ENCODE assay signal across 38 cellular contexts in the genomic region with DNA sequence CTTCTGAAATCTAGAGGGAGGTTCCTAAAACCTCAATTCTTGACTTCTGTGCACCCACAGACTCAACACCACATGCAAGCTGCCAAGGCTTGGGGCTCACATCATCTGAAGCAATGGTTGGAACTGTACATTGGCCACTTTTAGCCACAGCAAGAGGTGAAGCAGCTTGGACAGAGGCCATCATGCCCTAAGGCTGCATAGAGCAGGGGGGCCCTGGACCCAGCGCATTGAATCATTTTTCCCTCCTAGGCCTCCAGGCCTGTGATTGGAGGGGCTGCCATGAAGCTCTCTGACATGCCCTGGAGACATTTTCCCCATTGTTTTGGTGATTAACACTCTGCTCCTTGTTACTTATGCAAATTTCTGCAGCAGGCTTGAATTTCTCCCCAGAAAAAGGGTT.
"Had no signal": no experiment of that assay in that cellular context is flagged by ENCODE, and none has a peak within 500 bp of the region (broad histone marks: within the 10 kb centered on the region; RNA-seq: fewer than 3 reads in every experiment).

No MANE protein-coding gene starts in this region.

- H3K36me3 Mint-ChIP-seq: activated naive CD4-positive, alpha-beta T cell treated with anti-CD3 and anti-CD28 coated beads, Interleukin-2, amount 10 ng/mL, durations not matched to agents 7 days and 5 days; activated naive CD4-positive, alpha-beta T cell treated with anti-CD3 and anti-CD28 coated beads, Interleukin-2, amount 50 U/mL, for 24 hours; activated naive CD8-positive, alpha-beta T cell; activated naive CD8-positive, alpha-beta T cell treated with anti-CD3 and anti-CD28 coated beads for 36 hours; activated naive CD8-positive, alpha-beta T cell treated with anti-CD3 and anti-CD28 coated beads, Interleukin-2, amount 10 ng/mL, durations not matched to agents 7 days and 5 days; brain had no signal

- H3K27me3 ChIP-seq: adrenal gland, ascending aorta, body of pancreas, brain microvascular endothelial cell, breast epithelium, cardiac muscle cell had no signal

- ATAC-seq: activated naive CD4-positive, alpha-beta T cell treated with anti-CD3 and anti-CD28 coated beads, Interleukin-2, amount 50 U/mL, for 72 hours; activated naive CD8-positive, alpha-beta T cell treated with anti-CD3 and anti-CD28 coated beads, Interleukin-2, amount 50 U/mL, for 24 hours; activated T-cell treated with anti-CD3 and anti-CD28 coated beads, Interleukin-2, amount 50 U/mL, for 4 hours; activated T-cell treated with anti-CD3 and anti-CD28 coated beads, Interleukin-2, amount 50 U/mL, for 72 hours; activated T-helper 17 cell treated with anti-CD3 and anti-CD28 coated beads, Interleukin-2, amount 50 U/mL, for 72 hours; body of pancreas had no signal

- DNase-seq: activated effector memory CD4-positive, alpha-beta T cell treated with anti-CD3 and anti-CD28 coated beads, Interleukin-2, amount 50 U/mL, for 16 hours; activated effector memory CD4-positive, alpha-beta T cell treated with Interleukin-2 at 50 U/mL for 16 hours; activated gamma-delta T cell; activated gamma-delta T cell treated with Interleukin-2 at 50 U/mL for 16 hours; activated naive CD4-positive, alpha-beta T cell; activated naive CD4-positive, alpha-beta T cell treated with anti-CD3 and anti-CD28 coated beads for 36 hours; activated naive CD4-positive, alpha-beta T cell treated with anti-CD3 and anti-CD28 coated beads, Interleukin-2, amount 10 ng/mL, durations not matched to agents 7 days and 5 days; activated naive CD4-positive, alpha-beta T cell treated with anti-CD3 and anti-CD28 coated beads, Interleukin-2, amount 50 U/mL, for 16 hours; activated naive CD4-positive, alpha-beta T cell treated with Interleukin-2 at 50 U/mL for 16 hours; activated naive CD8-positive, alpha-beta T cell treated with anti-CD3 and anti-CD28 coated beads for 36 hours; activated naive CD8-positive, alpha-beta T cell treated with anti-CD3 and anti-CD28 coated beads, Interleukin-2, amount 10 ng/mL, durations not matched to agents 7 days and 5 days; activated naive CD8-positive, alpha-beta T cell treated with anti-CD3 and anti-CD28 coated beads, Interleukin-2, amount 50 U/mL, for 24 hours; activated T-cell treated with anti-CD3 and anti-CD28 coated beads, Interleukin-2, amount 50 U/mL, for 1 hour; activated T-cell treated with anti-CD3 and anti-CD28 coated beads, Interleukin-2, amount 50 U/mL, for 24 hours; activated T-cell treated with anti-CD3 and anti-CD28 coated beads, Interleukin-2, amount 50 U/mL, for 4 hours; activated T-cell treated with anti-CD3 and anti-CD28 coated beads, Interleukin-2, amount 50 U/mL, for 48 hours; activated T-cell treated with anti-CD3 and anti-CD28 coated beads, Interleukin-2, amount 50 U/mL, for 72 hours; adrenal gland; amniotic stem cell; amygdala; anterior cingulate cortex; aorta; body of pancreas; brain microvascular endothelial cell; caudate nucleus; central memory CD4-positive, alpha-beta T cell; cerebellar nuclear complex had no signal

- H3K36me3 ChIP-seq: adrenal gland, ascending aorta, brain microvascular endothelial cell, breast epithelium, cardiac muscle cell had no signal

- H3K4me1 ChIP-seq: adrenal gland, ascending aorta, body of pancreas, breast epithelium had no signal

- H3K27me3 Mint-ChIP-seq: activated naive CD4-positive, alpha-beta T cell treated with anti-CD3 and anti-CD28 coated beads, Interleukin-2, amount 10 ng/mL, durations not matched to agents 7 days and 5 days; activated naive CD4-positive, alpha-beta T cell treated with anti-CD3 and anti-CD28 coated beads, Interleukin-2, amount 50 U/mL, for 24 hours; activated naive CD8-positive, alpha-beta T cell; activated naive CD8-positive, alpha-beta T cell treated with anti-CD3 and anti-CD28 coated beads for 36 hours; activated naive CD8-positive, alpha-beta T cell treated with anti-CD3 and anti-CD28 coated beads, Interleukin-2, amount 10 ng/mL, durations not matched to agents 7 days and 5 days; activated naive CD8-positive, alpha-beta T cell treated with anti-CD3 and anti-CD28 coated beads, Interleukin-2, amount 50 U/mL, for 24 hours; activated T-cell treated with anti-CD3 and anti-CD28 coated beads, Interleukin-2, amount 50 U/mL, for 24 hours; activated T-helper 17 cell treated with anti-CD3 and anti-CD28 coated beads, Interleukin-2, amount 50 U/mL, for 72 hours; central memory CD8-positive, alpha-beta T cell had no signal

- H3K4me1 Mint-ChIP-seq: activated naive CD4-positive, alpha-beta T cell treated with anti-CD3 and anti-CD28 coated beads, Interleukin-2, amount 10 ng/mL, durations not matched to agents 7 days and 5 days; activated naive CD4-positive, alpha-beta T cell treated with anti-CD3 and anti-CD28 coated beads, Interleukin-2, amount 50 U/mL, for 24 hours; activated naive CD8-positive, alpha-beta T cell treated with anti-CD3 and anti-CD28 coated beads for 36 hours; activated naive CD8-positive, alpha-beta T cell treated with anti-CD3 and anti-CD28 coated beads, Interleukin-2, amount 10 ng/mL, durations not matched to agents 7 days and 5 days; activated naive CD8-positive, alpha-beta T cell treated with anti-CD3 and anti-CD28 coated beads, Interleukin-2, amount 50 U/mL, for 24 hours; activated T-helper 17 cell treated with anti-CD3 and anti-CD28 coated beads, Interleukin-2, amount 50 U/mL, for 72 hours; central memory CD8-positive, alpha-beta T cell had no signal

- H3K27ac Mint-ChIP-seq: activated naive CD4-positive, alpha-beta T cell treated with anti-CD3 and anti-CD28 coated beads for 36 hours; activated naive CD4-positive, alpha-beta T cell treated with anti-CD3 and anti-CD28 coated beads, Interleukin-2, amount 10 ng/mL, durations not matched to agents 7 days and 5 days; activated naive CD4-positive, alpha-beta T cell treated with anti-CD3 and anti-CD28 coated beads, Interleukin-2, amount 50 U/mL, for 24 hours; activated naive CD4-positive, alpha-beta T cell treated with anti-CD3 and anti-CD28 coated beads, Interleukin-2, amount 50 U/mL, for 72 hours; activated naive CD8-positive, alpha-beta T cell; activated naive CD8-positive, alpha-beta T cell treated with anti-CD3 and anti-CD28 coated beads for 36 hours; activated naive CD8-positive, alpha-beta T cell treated with anti-CD3 and anti-CD28 coated beads, Interleukin-2, amount 10 ng/mL, durations not matched to agents 7 days and 5 days; activated naive CD8-positive, alpha-beta T cell treated with anti-CD3 and anti-CD28 coated beads, Interleukin-2, amount 50 U/mL, for 24 hours; activated T-cell treated with anti-CD3 and anti-CD28 coated beads, Interleukin-2, amount 50 U/mL, for 24 hours; activated T-cell treated with anti-CD3 and anti-CD28 coated beads, Interleukin-2, amount 50 U/mL, for 72 hours; activated T-helper 1 cell treated with anti-CD3 and anti-CD28 coated beads, Interleukin-12 subunit alpha, Interleukin-12 subunit beta, Interleukin-2, Interleukin-4 antibody, amounts not matched to agents 30 ng/mL and 10 ng/mL and 1 ng/mL, durations not matched to agents 14 hours and 24 hours and 36 hours; activated T-helper 17 cell treated with anti-CD3 and anti-CD28 coated beads, Interleukin-2, amount 50 U/mL, for 72 hours; activated T-helper 2 cell treated with anti-CD3 and anti-CD28 coated beads, Interferon-gamma antibody, Interleukin-2, Interleukin-4, amounts not matched to agents 10 μg/mL and 5 μg/mL and 100 μg/mL, durations not matched to agents 14 hours and 24 hours and 36 hours; brain had no signal

- H3K4me3 ChIP-seq: adrenal gland, ascending aorta, body of pancreas, breast epithelium, cardiac muscle cell had no signal

- H3K9me3 ChIP-seq: adrenal gland, ascending aorta had no signal

- H3K27ac ChIP-seq: adrenal gland, ascending aorta, body of pancreas, brain microvascular endothelial cell, breast epithelium, cardiac muscle cell had no signal

- H3K4me3 Mint-ChIP-seq: activated naive CD4-positive, alpha-beta T cell treated with anti-CD3 and anti-CD28 coated beads for 36 hours; activated naive CD4-positive, alpha-beta T cell treated with anti-CD3 and anti-CD28 coated beads, Interleukin-2, amount 10 ng/mL, durations not matched to agents 7 days and 5 days; activated naive CD4-positive, alpha-beta T cell treated with anti-CD3 and anti-CD28 coated beads, Interleukin-2, amount 50 U/mL, for 24 hours; activated naive CD8-positive, alpha-beta T cell; activated naive CD8-positive, alpha-beta T cell treated with anti-CD3 and anti-CD28 coated beads for 36 hours; activated naive CD8-positive, alpha-beta T cell treated with anti-CD3 and anti-CD28 coated beads, Interleukin-2, amount 10 ng/mL, durations not matched to agents 7 days and 5 days; activated naive CD8-positive, alpha-beta T cell treated with anti-CD3 and anti-CD28 coated beads, Interleukin-2, amount 50 U/mL, for 24 hours; activated T-cell treated with anti-CD3 and anti-CD28 coated beads, Interleukin-2, amount 50 U/mL, for 24 hours; activated T-cell treated with anti-CD3 and anti-CD28 coated beads, Interleukin-2, amount 50 U/mL, for 4 hours; activated T-cell treated with anti-CD3 and anti-CD28 coated beads, Interleukin-2, amount 50 U/mL, for 72 hours; activated T-helper 1 cell treated with anti-CD3 and anti-CD28 coated beads, Interleukin-12 subunit alpha, Interleukin-12 subunit beta, Interleukin-2, Interleukin-4 antibody, amounts not matched to agents 30 ng/mL and 10 ng/mL and 1 ng/mL, durations not matched to agents 14 hours and 24 hours and 36 hours; activated T-helper 17 cell treated with anti-CD3 and anti-CD28 coated beads, Interleukin-2, amount 50 U/mL, for 72 hours; brain; central memory CD8-positive, alpha-beta T cell had no signal
